ENCODE assay signal across 8 cellular contexts in the genomic region with DNA sequence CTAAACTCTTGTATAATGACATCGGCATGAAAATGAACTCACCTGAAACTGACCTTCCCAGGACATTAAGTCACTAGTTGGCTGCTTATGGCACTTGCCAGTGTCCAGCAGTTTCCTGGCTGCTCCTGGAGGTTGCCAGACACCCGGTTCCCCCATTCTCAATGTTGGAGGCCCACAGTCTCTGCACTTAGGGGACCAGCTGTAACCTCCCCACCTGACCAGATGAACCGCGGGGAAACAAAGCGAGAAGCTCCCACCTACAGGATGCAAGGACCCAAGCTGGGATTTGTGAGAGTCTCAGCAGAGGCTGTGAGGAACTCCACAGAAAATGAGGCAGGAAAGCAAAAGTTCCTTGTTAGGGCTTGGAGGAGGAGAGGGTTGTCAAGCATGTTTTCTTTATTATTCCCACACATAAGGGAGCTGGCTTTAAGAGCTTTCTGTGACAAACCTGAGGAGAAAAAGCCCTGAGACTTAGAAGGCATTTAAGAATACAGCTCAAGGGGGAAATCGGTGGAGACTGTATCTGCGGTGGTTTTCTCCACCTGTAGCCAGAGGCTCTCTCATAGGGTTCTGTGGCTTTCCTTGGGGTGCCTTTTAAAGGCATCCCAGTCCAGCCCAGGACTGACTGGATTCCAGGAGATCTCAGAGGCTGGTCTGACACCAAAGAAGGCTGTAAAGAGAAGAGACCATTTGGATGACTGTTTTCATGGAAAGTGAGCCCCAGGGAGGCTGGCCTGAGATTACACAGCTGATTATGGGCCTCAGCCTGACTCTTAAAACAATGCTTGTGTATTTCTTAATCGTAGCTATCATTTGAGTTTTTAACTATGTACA. TPM values are rescaled to one million over a fixed set of nuclear protein-coding genes. Genes with fewer than 3 reads are reported as not detected.
DNase-seq lines count a peak whose midpoint lies in the region; ATAC-seq and TF ChIP-seq lines count a peak whose summit lies in the region.

No MANE protein-coding gene starts in this region.

- peaks cover 67% of the 10 kb centered on the region for H3K4me1 ChIP-seq in HAP-1
- H3K4me1 ChIP-seq in right cardiac atrium (ENCODE audit: control insufficient read depth, insufficient read depth, low read length), result peaks cover 9% of the 10 kb centered on the region
- peaks cover 66% of the 10 kb centered on the region for H3K4me1 ChIP-seq in smooth muscle cell (ENCODE audit: low read depth)

- 53% methylated on average over 8 of the region's 8 CpGs for WGBS in right cardiac atrium
- WGBS in smooth muscle cell (ENCODE audit: low lambda C conversion rate), result 36% methylated on average over 8 of the region's 8 CpGs

- peak overlapping the region; percentile 84 for H3K27ac ChIP-seq in right cardiac atrium (ENCODE audit: low read length)
- H3K27ac ChIP-seq in smooth muscle cell (ENCODE audit: low read depth), result peak overlapping the region; percentile 80

- H3K4me3 ChIP-seq in HAP-1, result peak overlapping the region; percentile 65
- H3K4me3 ChIP-seq in WI38 (ENCODE audit: low read depth, low read length), result peak overlapping the region; percentile 97
- peak overlapping the region; percentile 86 for H3K4me3 ChIP-seq in right cardiac atrium (ENCODE audit: low read length)
- peak overlapping the region; percentile 85 for H3K4me3 ChIP-seq in smooth muscle cell

- peaks cover 68% of the 10 kb centered on the region for H3K79me2 ChIP-seq in smooth muscle cell (ENCODE audit: low read depth)

- H3K4me2 ChIP-seq in smooth muscle cell, result peak overlapping the region; percentile 96

- in situ Hi-C loops in HAP-1 (cut with MboI; ENCODE audit: low sequenced_read_pairs), result no loop called here
- in situ Hi-C loops in GM13976 (cut with MboI; ENCODE audit: low sequenced_read_pairs, unreplicated experiment), result no loop called here

- peaks cover 37% of the 10 kb centered on the region for H3K36me3 ChIP-seq in HAP-1 (replicated peaks)
- no peaks in the 10 kb centered on the region for H3K36me3 ChIP-seq in smooth muscle cell (ENCODE audit: low read depth)

- no peak overlapping the region for H2AFZ ChIP-seq in smooth muscle cell (ENCODE audit: low read depth)

- H3K27me3 ChIP-seq in HAP-1 (ENCODE audit: low read depth) (no peaks in the 10 kb centered on the region), right cardiac atrium (ENCODE audit: control insufficient read depth, insufficient read depth) (no peaks in the 10 kb centered on the region), smooth muscle cell (ENCODE audit: low read depth) (no peaks in the 10 kb centered on the region)

- H3K9ac ChIP-seq in smooth muscle cell (ENCODE audit: low read depth), result peak overlapping the region; percentile 81

- DNase-seq in HAP-1 (ENCODE audit: low spot score in 2 of 2), result no peak
- no peak for DNase-seq in right cardiac atrium
- no peak for DNase-seq in smooth muscle cell (lab: John Stamatoyannopoulos, UW; ENCODE audit: unreplicated experiment)
- DNase-seq in GM13976 (ENCODE audit: low spot score), result no peak
- DNase-seq in NK-92 (lab: John Stamatoyannopoulos, UW; ENCODE audit: unreplicated experiment), result no peak
- no peak for DNase-seq in NCI-H1092 (lab: John Stamatoyannopoulos, UW)
- DNase-seq in occipital lobe (lab: John Stamatoyannopoulos, UW), result no peak

- TF ChIP-seq CTCF in WI38 (IDR thresholded peaks at IDR 0.05; ENCODE audit: low read depth, low read length) (no peak), smooth muscle cell (IDR thresholded peaks at IDR 0.05; ENCODE audit: borderline replicate concordance, insufficient read depth, poor library complexity, severe bottlenecking) (no peak), GM13976 (IDR thresholded peaks at IDR 0.05; ENCODE audit: borderline replicate concordance, control extremely low read depth, extremely low read depth, insufficient read depth, missing control alignments) (no peak)

- intact Hi-C loops in right cardiac atrium (cut with DNase I), result loop anchor here (2.0 to 10.0 kb wide), 6 partner anchors 45 to 264 kb away; no protein-coding TSS in a partner anchor

- no peaks in the 10 kb centered on the region for H3K9me3 ChIP-seq in HAP-1
- H3K9me3 ChIP-seq in right cardiac atrium (ENCODE audit: control insufficient read depth, low read length), result no peaks in the 10 kb centered on the region
- no peaks in the 10 kb centered on the region for H3K9me3 ChIP-seq in smooth muscle cell (replicated peaks; ENCODE audit: low read depth)

- ATAC-seq in right cardiac atrium, result no peak

- peaks cover 78% of the 10 kb centered on the region for H3F3A ChIP-seq in smooth muscle cell (ENCODE audit: low read depth)

- H4K20me1 ChIP-seq in smooth muscle cell (ENCODE audit: low read depth), result peaks cover 96% of the 10 kb centered on the region

RNA-seq across cellular contexts. Expression of a gene that starts 4.6 kb away (rescaled TPM):
- total RNA-seq in right cardiac atrium (1,000 to 10,000 TPM; 6,360 to 7,970 (median 7,200) TPM), smooth muscle cell (1,694 and 1,869 TPM in 2 replicates), occipital lobe (101 TPM)
- polyA plus RNA-seq in right cardiac atrium (10,076 TPM), smooth muscle cell (1,915 and 2,406 TPM in 2 replicates)

Comparison
In these comparisons a context has a peak if more than half of its experiments do, and no peak if none do; other contexts are left out.
1. RNA of a gene that starts 4.6 kb away (total RNA-seq): 6,360 to 7,970 TPM in right cardiac atrium and 1,694 to 1,869 TPM in smooth muscle cell; 101 TPM in occipital lobe (single experiment); every median in the first group is over 10 times any median in the second.
2. Peak in every context shown above with its lines, with median percentiles within 50 percentile points of each other: H3K4me3 ChIP-seq.